ENCODE assay signal across 10 cellular contexts in the genomic region with DNA sequence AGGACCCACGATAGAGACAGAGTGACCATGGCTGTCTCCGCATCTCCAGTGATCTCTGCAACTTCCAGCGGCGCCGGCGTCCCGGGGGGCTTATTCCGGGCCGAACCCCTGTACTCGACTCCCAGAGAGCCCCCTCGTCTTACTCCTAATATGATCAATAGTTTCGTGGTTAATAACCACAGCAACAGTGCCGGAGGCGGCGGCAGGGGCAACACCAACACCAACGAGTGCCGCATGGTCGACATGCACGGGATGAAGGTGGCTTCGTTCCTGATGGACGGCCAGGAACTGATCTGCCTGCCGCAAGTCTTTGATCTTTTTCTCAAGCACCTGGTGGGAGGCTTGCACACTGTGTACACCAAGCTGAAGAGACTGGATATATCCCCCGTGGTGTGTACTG. TPM values are rescaled to one million over a fixed set of nuclear protein-coding genes. Genes with fewer than 3 reads are reported as not detected.
DNase-seq lines count a peak whose midpoint lies in the region; ATAC-seq and TF ChIP-seq lines count a peak whose summit lies in the region.
"Had no signal": no experiment of that assay in that cellular context is flagged by ENCODE, and none has a peak within 500 bp of the region (broad histone marks: within the 10 kb centered on the region; RNA-seq: fewer than 3 reads in every experiment).

No MANE protein-coding gene starts in this region.

- H3K36me3 Mint-ChIP-seq in activated T-cell treated with anti-CD3 and anti-CD28 coated beads, Interleukin-2, amount 50 U/mL, for 72 hours (ENCODE audit: insufficient read depth in 2 of 2) = peaks cover 0 to 2% of the 10 kb centered on the region in 2 donors
- H3K36me3 Mint-ChIP-seq in activated naive CD8-positive, alpha-beta T cell treated with anti-CD3 and anti-CD28 coated beads, Interleukin-2, amount 10 ng/mL, durations not matched to agents 7 days and 5 days = no peaks in the 10 kb centered on the region

- H3K27ac Mint-ChIP-seq in activated T-cell treated with anti-CD3 and anti-CD28 coated beads, Interleukin-2, amount 50 U/mL, for 72 hours = no peak overlapping the region
- no peak overlapping the region for H3K27ac Mint-ChIP-seq in activated naive CD8-positive, alpha-beta T cell treated with anti-CD3 and anti-CD28 coated beads, Interleukin-2, amount 10 ng/mL, durations not matched to agents 7 days and 5 days

- POLR2A ChIA-PET in activated naive CD8-positive, alpha-beta T cell treated with anti-CD3 and anti-CD28 coated beads, Interleukin-2, amount 10 ng/mL, durations not matched to agents 7 days and 5 days (lab: Charles Lee) = no interaction called here

- H3K36me3 ChIP-seq in liver (ENCODE audit: control insufficient read depth in 4 of 4, insufficient read depth in 3 of 4, low read depth in 1 of 4, low read length in 3 of 4) (no peaks in the 10 kb centered on the region), tibial nerve (no peaks in the 10 kb centered on the region)

- no peak for TF ChIP-seq RAD21 in liver (IDR thresholded peaks at IDR 0.05)

- peak in 1 of 2 donors; percentile 15 for ATAC-seq in activated T-cell treated with anti-CD3 and anti-CD28 coated beads, Interleukin-2, amount 50 U/mL, for 72 hours (replicated peaks in 1 of 2)
- no peak for ATAC-seq in activated naive CD8-positive, alpha-beta T cell treated with anti-CD3 and anti-CD28 coated beads, Interleukin-2, amount 10 ng/mL, durations not matched to agents 7 days and 5 days (ENCODE audit: low read depth)

- H3K9ac ChIP-seq in liver (ENCODE audit: low read depth in 1 of 2, low read length in 2 of 2) = no peak overlapping the region

- no peak overlapping the region for H3K27ac ChIP-seq in liver (ENCODE audit: low read depth in 1 of 2, low read length in 2 of 2)
- no peak overlapping the region for H3K27ac ChIP-seq in tibial nerve

- peak overlapping the region; percentile 77 to 86 for H3K4me3 Mint-ChIP-seq in activated T-cell treated with anti-CD3 and anti-CD28 coated beads, Interleukin-2, amount 50 U/mL, for 72 hours
- peak overlapping the region; percentile 71 for H3K4me3 Mint-ChIP-seq in activated naive CD8-positive, alpha-beta T cell treated with anti-CD3 and anti-CD28 coated beads, Interleukin-2, amount 10 ng/mL, durations not matched to agents 7 days and 5 days

- peak overlapping the region in 2 of 3 donors; percentile 31 to 36 for H3K4me3 ChIP-seq in liver (ENCODE audit: low read depth in 1 of 3, low read length in 3 of 3)
- peak overlapping the region; percentile 23 to 54 (median 38) for H3K4me3 ChIP-seq in tibial nerve

- 2% methylated on average over 23 of the region's 23 CpGs for WGBS in liver
- WGBS in tibial nerve, 2 donors = 2 to 42% methylated on average over 21 to 23 of the region's 23 CpGs

- H3K4me1 ChIP-seq in liver (ENCODE audit: control insufficient read depth in 4 of 4, insufficient read depth in 4 of 4, low read length in 3 of 4) (peaks cover 0 to 14% (median 6%) of the 10 kb centered on the region in 4 donors), tibial nerve (peaks cover 0 to 14% (median 0%) of the 10 kb centered on the region in 4 donors)

- H3K9me3 ChIP-seq in liver (ENCODE audit: control insufficient read depth in 4 of 4, low read length in 3 of 4) (peaks cover 0 to 2% (median 0%) of the 10 kb centered on the region in 4 donors), tibial nerve (no peaks in the 10 kb centered on the region)

- H3K27me3 ChIP-seq in liver (ENCODE audit: control insufficient read depth in 4 of 4, insufficient read depth in 4 of 4, low read length in 3 of 4) = peaks cover 0 to 6% (median 2%) of the 10 kb centered on the region in 4 donors
- peaks cover 0 to 28% of the 10 kb centered on the region in 2 donors for H3K27me3 ChIP-seq in tibial nerve

- TF ChIP-seq EP300 in tibial nerve (IDR thresholded peaks at IDR 0.05) = no peak

- no peaks in the 10 kb centered on the region for H3K9me3 Mint-ChIP-seq in activated T-cell treated with anti-CD3 and anti-CD28 coated beads, Interleukin-2, amount 50 U/mL, for 72 hours
- H3K9me3 Mint-ChIP-seq in activated naive CD8-positive, alpha-beta T cell treated with anti-CD3 and anti-CD28 coated beads, Interleukin-2, amount 10 ng/mL, durations not matched to agents 7 days and 5 days = no peaks in the 10 kb centered on the region

- DNase-seq in activated T-cell treated with anti-CD3 and anti-CD28 coated beads, Interleukin-2, amount 50 U/mL, for 72 hours = no peak
- no peak for DNase-seq in activated T-cell treated with anti-CD3 and anti-CD28 coated beads, Interleukin-2, amount 50 U/mL, for 48 hours
- DNase-seq in activated naive CD8-positive, alpha-beta T cell treated with anti-CD3 and anti-CD28 coated beads, Interleukin-2, amount 10 ng/mL, durations not matched to agents 7 days and 5 days = no peak
- DNase-seq in tibial nerve (ENCODE audit: low spot score in 2 of 2) = no peak
- no peak for DNase-seq in SK-N-DZ (ENCODE audit: low spot score)
- DNase-seq in SKM-1 treated with dmso at 0.1 percent for 144 hours (lab: John Stamatoyannopoulos, UW; ENCODE audit: unreplicated experiment) = no peak
- DNase-seq in globus pallidus (ENCODE audit: low spot score) = no peak

- peaks cover 35% of the 10 kb centered on the region for H3K27me3 Mint-ChIP-seq in activated T-cell treated with anti-CD3 and anti-CD28 coated beads, Interleukin-2, amount 50 U/mL, for 72 hours (ENCODE audit: low read depth)
- peaks cover 36% of the 10 kb centered on the region for H3K27me3 Mint-ChIP-seq in activated naive CD8-positive, alpha-beta T cell treated with anti-CD3 and anti-CD28 coated beads, Interleukin-2, amount 10 ng/mL, durations not matched to agents 7 days and 5 days

- no peak for TF ChIP-seq POLR2A in tibial nerve (IDR thresholded peaks at IDR 0.05)

- TF ChIP-seq CTCF in liver (IDR thresholded peaks at IDR 0.05; ENCODE audit: low read depth, low read length, missing input control) (no peak), tibial nerve (IDR thresholded peaks at IDR 0.05) (no peak)

- peaks cover 7% of the 10 kb centered on the region for H3K4me1 Mint-ChIP-seq in activated T-cell treated with anti-CD3 and anti-CD28 coated beads, Interleukin-2, amount 50 U/mL, for 72 hours (ENCODE audit: low read depth)
- peaks cover 2% of the 10 kb centered on the region for H3K4me1 Mint-ChIP-seq in activated naive CD8-positive, alpha-beta T cell treated with anti-CD3 and anti-CD28 coated beads, Interleukin-2, amount 10 ng/mL, durations not matched to agents 7 days and 5 days

TF ChIP-seq in liver, 16 proteins besides CTCF, POLR2A, EP300 and RAD21:
- no peak for TF ChIP-seq HNF4G (IDR thresholded peaks at IDR 0.05)

RNA-seq across cellular contexts. Expression of gene DACH2, which starts 0.3 kb away (rescaled TPM):
- total RNA-seq in activated T-cell treated with anti-CD3 and anti-CD28 coated beads, Interleukin-2, amount 50 U/mL, for 72 hours = under 1 TPM in 1 of 2 donors, not detected in 1; 0.05 TPM
- not detected for total RNA-seq in activated naive CD8-positive, alpha-beta T cell treated with anti-CD3 and anti-CD28 coated beads, Interleukin-2, amount 10 ng/mL, durations not matched to agents 7 days and 5 days
- total RNA-seq in liver (under 1 TPM in 1 of 2 donors, not detected in 1; 0.23 TPM), tibial nerve (under 1 TPM in 3 of 4 donors, not detected in 1; 0.21 to 0.90 (median 0.44) TPM)
- polyA plus RNA-seq in liver = not detected
- polyA plus RNA-seq in SK-N-DZ (2014; cell fraction: cytosol; rRNA removed) = 0.17 TPM in 1 of 2 replicates, not detected in the other
- 0.05 TPM in 1 of 2 replicates, not detected in the other for polyA plus RNA-seq in SK-N-DZ (2014; cell fraction: nucleus; rRNA removed)
- total RNA-seq: Daoy; T-helper 2 cell treated with Interferon-gamma antibody and Interleukin-4, amounts not matched to agents 100 ng/mL and 5 ng/mL, for 36 hours had no signal
